ENCODE assay signal across 9 cellular contexts in the genomic region with DNA sequence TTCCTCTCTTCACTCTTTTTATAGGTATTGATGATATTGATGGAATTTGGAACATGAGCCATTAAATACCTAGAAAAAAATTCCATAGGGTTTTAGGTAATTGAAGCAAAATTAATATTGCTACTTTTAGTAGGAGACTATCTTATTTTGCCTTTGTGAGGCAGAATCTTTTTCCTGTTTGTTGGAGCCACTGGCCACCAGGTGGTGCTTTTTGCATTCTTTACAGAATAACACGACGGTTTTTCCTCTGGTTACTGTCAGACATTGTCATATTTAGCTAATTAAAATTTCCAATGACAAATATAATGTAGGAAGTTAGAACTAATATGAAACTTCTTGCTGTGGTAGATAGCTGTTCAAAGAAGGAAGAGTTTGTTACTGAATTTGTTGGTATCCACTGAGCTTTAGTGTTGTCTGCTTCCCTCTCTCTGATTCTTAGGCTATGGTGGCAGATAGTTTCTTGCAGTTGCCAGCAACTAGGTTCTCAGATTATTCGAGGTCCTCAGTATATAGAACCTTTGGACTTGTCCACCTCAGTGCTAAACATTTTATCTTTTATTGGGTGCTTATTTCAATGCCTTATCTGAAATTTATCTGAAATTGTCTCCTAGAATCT. TPM values are rescaled to one million over a fixed set of nuclear protein-coding genes. Genes with fewer than 3 reads are reported as not detected.
DNase-seq lines count a peak whose midpoint lies in the region; ATAC-seq, FAIRE-seq and TF ChIP-seq lines count a peak whose summit lies in the region.
"Had no signal": no experiment of that assay in that cellular context is flagged by ENCODE, and none has a peak within 500 bp of the region (broad histone marks: within the 10 kb centered on the region; RNA-seq: fewer than 3 reads in every experiment).

No MANE protein-coding gene starts in this region.

- H3K27me3 Mint-ChIP-seq in immature natural killer cell (ENCODE audit: low read depth in 3 of 3) = no peaks in the 10 kb centered on the region

- no peak for ATAC-seq in HG03521 (IDR thresholded peaks at IDR 0.05; ENCODE audit: unreplicated experiment)

- H3K27ac Mint-ChIP-seq in immature natural killer cell = peak overlapping the region in 4 of 6 donors; percentile 37 to 85 (median 77)

- POLR2A ChIA-PET in BJ (lab: Charles Lee) = no interaction called here

- TF ChIP-seq CTCF in BJ (IDR thresholded peaks at IDR 0.05; ENCODE audit: insufficient read depth, low read depth, low read length) (peak; percentile 73), HL-60 (IDR thresholded peaks at IDR 0.05; ENCODE audit: insufficient read depth, low read length) (peak; percentile 36)

- DNase-seq in BJ (ENCODE audit: low read depth) (no peak), GM18507 (ENCODE audit: extremely low spot score, insufficient read length, low read depth) (no peak), HL-60 (ENCODE audit: low read depth in 1 of 2, low spot score in 1 of 2) (peak in 1 of 2 experiments; percentile 38), SK-N-DZ (ENCODE audit: low spot score) (peak; percentile 40), astrocyte of the hippocampus (ENCODE audit: low read depth, low spot score) (peak; percentile 56), immature natural killer cell (peak; percentile 10 to 27 (median 10))
- peak; percentile 18 to 28 for DNase-seq in stimulated activated CD4-positive, alpha-beta T cell treated with anti-CD3 and anti-CD28 coated beads, Interleukin-2, amount 100 ng/mL, for 48 hours

- no peak overlapping the region for H3K4me3 Mint-ChIP-seq in immature natural killer cell

- H3K36me3 Mint-ChIP-seq in immature natural killer cell = peaks cover 9 to 18% (median 11%) of the 10 kb centered on the region in 3 donors

- H3K27ac ChIP-seq in HL-60 (replicated peaks) = no peak overlapping the region

- CTCF ChIA-PET in BJ (lab: Yijun Ruan, JAX) = interaction anchor here (0.5 to 2.4 kb wide), 25 partner anchors 9 to 710 kb away, joined by 3 to 10 read pairs (median 3); partner anchors contain the start of genes TBC1D15 and TPH2

- H3K36me3 ChIP-seq in BJ (ENCODE audit: control insufficient read depth, insufficient read depth, low read length) = no peaks in the 10 kb centered on the region

- no peaks in the 10 kb centered on the region for H3K9me3 Mint-ChIP-seq in immature natural killer cell

- peak; percentile 80 for FAIRE-seq in GM18507 (lab: Jason Lieb, UNC)

- no peaks in the 10 kb centered on the region for H3K27me3 ChIP-seq in BJ (ENCODE audit: control insufficient read depth, insufficient read depth, low read length)
- H3K27me3 ChIP-seq in HL-60 (ENCODE audit: insufficient read depth, poor library complexity, severe bottlenecking) = no peaks in the 10 kb centered on the region

- peaks cover 4 to 9% of the 10 kb centered on the region in 2 donors for H3K4me1 Mint-ChIP-seq in immature natural killer cell

- H3K4me3 ChIP-seq in BJ (ENCODE audit: low read depth, low read length) = no peak overlapping the region
- H3K4me3 ChIP-seq in HL-60 (replicated peaks; ENCODE audit: insufficient read depth, low read length) = no peak overlapping the region
- H3K4me3 ChIP-seq: skin epidermis had no signal

RNA-seq across cellular contexts. Expression of gene RAB21, which starts 25.7 kb away (rescaled TPM):
- 3.6 and 14.0 TPM in 2 replicates for polyA plus RNA-seq in BJ (2011; rRNA removed)
- 2.9 and 5.4 TPM in 2 replicates for polyA minus RNA-seq in BJ (2011; rRNA and poly(A)+ RNA removed)
- polyA plus RNA-seq in SK-N-DZ (2014; cell fraction: cytosol; rRNA removed) = 16.8 and 23.1 TPM in 2 replicates
- 4.3 and 5.7 TPM in 2 replicates for polyA plus RNA-seq in SK-N-DZ (2014; cell fraction: nucleus; rRNA removed)
- 10 to 100 TPM; 23.7 to 28.9 (median 27.8) TPM for polyA plus RNA-seq in immature natural killer cell

RNA-seq across cellular contexts. Expression of gene TBC1D15, which starts 59.2 kb away (rescaled TPM):
- polyA plus RNA-seq in BJ (2011; rRNA removed) = 12.5 and 28.8 TPM in 2 replicates
- polyA minus RNA-seq in BJ (2011; rRNA and poly(A)+ RNA removed) = 12.1 and 15.3 TPM in 2 replicates
- 19.1 and 19.8 TPM in 2 replicates for polyA plus RNA-seq in SK-N-DZ (2014; cell fraction: cytosol; rRNA removed)
- 32.5 and 60.4 TPM in 2 replicates for polyA plus RNA-seq in SK-N-DZ (2014; cell fraction: nucleus; rRNA removed)
- polyA plus RNA-seq in immature natural killer cell = 10 to 100 TPM; 19.7 to 33.7 (median 29.6) TPM

Comparison
In these comparisons a context has a peak if more than half of its experiments do, and no peak if none do; other contexts are left out.
1. DNase-seq: peak in SK-N-DZ (single experiment), astrocyte of the hippocampus (single experiment), immature natural killer cell (3 of 3) and stimulated activated CD4-positive, alpha-beta T cell treated with anti-CD3 and anti-CD28 coated beads, Interleukin-2, amount 100 ng/mL, for 48 hours (2 of 2); none in BJ (single experiment) and GM18507 (single experiment).